8 cellular contexts compared by ENCODE assay signal in genomic region chr15:91852741-91853500, GRCh38. TPM values are rescaled to one million over a fixed set of nuclear protein-coding genes. Genes with fewer than 3 reads are reported as not detected.
DNase-seq lines count a peak whose midpoint lies in the region; ATAC-seq and TF ChIP-seq lines count a peak whose summit lies in the region.

No MANE protein-coding gene starts in this region.

- intact Hi-C loops in colonic mucosa (cut with DNase I) = loop anchor here (5.0 kb wide), 2 partner anchors 224 to 551 kb away; no protein-coding TSS in a partner anchor

- no peaks in the 10 kb centered on the region for H3K36me3 ChIP-seq in colonic mucosa

- no peaks in the 10 kb centered on the region for H3K4me1 ChIP-seq in colonic mucosa

- H3K9ac ChIP-seq in colonic mucosa (ENCODE audit: low read depth in 2 of 2, low read length in 2 of 2) = peak overlapping the region; percentile 84 to 87

- ATAC-seq in HG02885 (IDR thresholded peaks at IDR 0.05; ENCODE audit: poor library complexity, unreplicated experiment) = peak; percentile 66

- H3K27me3 ChIP-seq in colonic mucosa = no peaks in the 10 kb centered on the region

- peak; percentile 28 for DNase-seq in NCI-H510A treated with DMSO at 0.1 percent for 48 hours (lab: John Stamatoyannopoulos, UW)
- no peak for DNase-seq in NCI-H510A (lab: John Stamatoyannopoulos, UW)
- peak; percentile 42 for DNase-seq in NCI-H2171 (lab: John Stamatoyannopoulos, UW)
- DNase-seq in activated CD4-positive, alpha-beta T cell treated with anti-CD3 and anti-CD28 coated beads for 48 hours = peak; percentile 76
- peak; percentile 75 for DNase-seq in colonic mucosa
- peak; percentile 81 for DNase-seq in left kidney (ENCODE audit: low read depth, low spot score)
- peak; percentile 62 for DNase-seq in stimulated activated CD4-positive, alpha-beta T cell treated with anti-CD3 and anti-CD28 coated beads, Interleukin-1b, Interleukin-23, amount 100 ng/mL, for 48 hours

- peak overlapping the region; percentile 68 for H3K4me3 ChIP-seq in colonic mucosa

- peak overlapping the region; percentile 77 for H3K27ac ChIP-seq in colonic mucosa

- TF ChIP-seq CTCF in colonic mucosa (IDR thresholded peaks at IDR 0.05) = peak; percentile 55

- no peaks in the 10 kb centered on the region for H3K9me3 ChIP-seq in colonic mucosa

RNA-seq across cellular contexts. Expression of gene SLCO3A1, which starts 0.6 kb away (rescaled TPM):
- 10 to 100 TPM; 11.4 to 24.6 TPM for total RNA-seq in colonic mucosa
